1 cellular context compared by ENCODE assay signal in the genomic region with DNA sequence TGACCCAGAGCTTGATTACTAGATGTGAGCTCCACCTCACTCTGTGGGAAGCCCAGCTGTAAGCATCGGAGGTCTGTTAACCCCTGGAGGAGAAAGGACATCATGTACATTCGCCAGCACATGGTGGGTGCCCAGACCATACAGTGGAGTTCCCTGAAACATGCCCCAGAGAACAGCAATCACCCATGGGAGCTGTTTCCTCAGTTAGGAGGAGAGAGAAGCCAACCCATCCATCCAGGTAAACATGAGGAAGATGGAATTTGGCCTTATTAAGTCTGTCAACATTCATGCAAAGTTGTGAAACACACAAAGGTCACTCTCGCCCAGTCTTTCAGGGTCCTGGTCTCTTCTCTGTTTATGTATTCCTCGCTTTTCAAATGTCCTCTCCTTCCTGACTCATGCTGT.
A peak's percentile ranks its signal among the peaks of the same experiment; 100 is the strongest.
TF ChIP-seq lines count a peak whose summit lies in the region.

No MANE protein-coding gene starts in this region.

TF ChIP-seq in HepG2, 621 proteins besides CTCF, POLR2A, EP300 and RAD21 (continued from another document and continues in another):
- TF ChIP-seq ZNF205 (CRISPR knock-in tag; IDR thresholded peaks at IDR 0.05): peak; percentile 39; the same call in 1 of the 2 replicates
- TF ChIP-seq, protein P1, sequence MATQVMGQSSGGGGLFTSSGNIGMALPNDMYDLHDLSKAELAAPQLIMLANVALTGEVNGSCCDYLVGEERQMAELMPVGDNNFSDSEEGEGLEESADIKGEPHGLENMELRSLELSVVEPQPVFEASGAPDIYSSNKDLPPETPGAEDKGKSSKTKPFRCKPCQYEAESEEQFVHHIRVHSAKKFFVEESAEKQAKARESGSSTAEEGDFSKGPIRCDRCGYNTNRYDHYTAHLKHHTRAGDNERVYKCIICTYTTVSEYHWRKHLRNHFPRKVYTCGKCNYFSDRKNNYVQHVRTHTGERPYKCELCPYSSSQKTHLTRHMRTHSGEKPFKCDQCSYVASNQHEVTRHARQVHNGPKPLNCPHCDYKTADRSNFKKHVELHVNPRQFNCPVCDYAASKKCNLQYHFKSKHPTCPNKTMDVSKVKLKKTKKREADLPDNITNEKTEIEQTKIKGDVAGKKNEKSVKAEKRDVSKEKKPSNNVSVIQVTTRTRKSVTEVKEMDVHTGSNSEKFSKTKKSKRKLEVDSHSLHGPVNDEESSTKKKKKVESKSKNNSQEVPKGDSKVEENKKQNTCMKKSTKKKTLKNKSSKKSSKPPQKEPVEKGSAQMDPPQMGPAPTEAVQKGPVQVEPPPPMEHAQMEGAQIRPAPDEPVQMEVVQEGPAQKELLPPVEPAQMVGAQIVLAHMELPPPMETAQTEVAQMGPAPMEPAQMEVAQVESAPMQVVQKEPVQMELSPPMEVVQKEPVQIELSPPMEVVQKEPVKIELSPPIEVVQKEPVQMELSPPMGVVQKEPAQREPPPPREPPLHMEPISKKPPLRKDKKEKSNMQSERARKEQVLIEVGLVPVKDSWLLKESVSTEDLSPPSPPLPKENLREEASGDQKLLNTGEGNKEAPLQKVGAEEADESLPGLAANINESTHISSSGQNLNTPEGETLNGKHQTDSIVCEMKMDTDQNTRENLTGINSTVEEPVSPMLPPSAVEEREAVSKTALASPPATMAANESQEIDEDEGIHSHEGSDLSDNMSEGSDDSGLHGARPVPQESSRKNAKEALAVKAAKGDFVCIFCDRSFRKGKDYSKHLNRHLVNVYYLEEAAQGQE (IDR thresholded peaks at IDR 0.05; ENCODE audit: borderline replicate concordance in 1 of 2, low read depth in 1 of 2, low read length in 2 of 2): peak in 1 of 2 experiments; percentile 64; a peak in 1 of 4 replicates
- TF ChIP-seq ZC3H4 (CRISPR knock-in tag; IDR thresholded peaks at IDR 0.05; ENCODE audit: borderline replicate concordance): no peak
- TF ChIP-seq SRF (IDR thresholded peaks at IDR 0.05; ENCODE audit: low read depth, low read length): 0 out of 2 replicates have a peak, but pooled peaks have one; percentile 3
- TF ChIP-seq HOXA5 (CRISPR knock-in tag; IDR thresholded peaks at IDR 0.05): peak; percentile 80; the same call in 1 of the 2 replicates
- TF ChIP-seq ATF7 (IDR thresholded peaks at IDR 0.05): no peak
- no peak for TF ChIP-seq ATF7 (CRISPR knock-in tag; IDR thresholded peaks at IDR 0.05)
- TF ChIP-seq, protein P2, sequence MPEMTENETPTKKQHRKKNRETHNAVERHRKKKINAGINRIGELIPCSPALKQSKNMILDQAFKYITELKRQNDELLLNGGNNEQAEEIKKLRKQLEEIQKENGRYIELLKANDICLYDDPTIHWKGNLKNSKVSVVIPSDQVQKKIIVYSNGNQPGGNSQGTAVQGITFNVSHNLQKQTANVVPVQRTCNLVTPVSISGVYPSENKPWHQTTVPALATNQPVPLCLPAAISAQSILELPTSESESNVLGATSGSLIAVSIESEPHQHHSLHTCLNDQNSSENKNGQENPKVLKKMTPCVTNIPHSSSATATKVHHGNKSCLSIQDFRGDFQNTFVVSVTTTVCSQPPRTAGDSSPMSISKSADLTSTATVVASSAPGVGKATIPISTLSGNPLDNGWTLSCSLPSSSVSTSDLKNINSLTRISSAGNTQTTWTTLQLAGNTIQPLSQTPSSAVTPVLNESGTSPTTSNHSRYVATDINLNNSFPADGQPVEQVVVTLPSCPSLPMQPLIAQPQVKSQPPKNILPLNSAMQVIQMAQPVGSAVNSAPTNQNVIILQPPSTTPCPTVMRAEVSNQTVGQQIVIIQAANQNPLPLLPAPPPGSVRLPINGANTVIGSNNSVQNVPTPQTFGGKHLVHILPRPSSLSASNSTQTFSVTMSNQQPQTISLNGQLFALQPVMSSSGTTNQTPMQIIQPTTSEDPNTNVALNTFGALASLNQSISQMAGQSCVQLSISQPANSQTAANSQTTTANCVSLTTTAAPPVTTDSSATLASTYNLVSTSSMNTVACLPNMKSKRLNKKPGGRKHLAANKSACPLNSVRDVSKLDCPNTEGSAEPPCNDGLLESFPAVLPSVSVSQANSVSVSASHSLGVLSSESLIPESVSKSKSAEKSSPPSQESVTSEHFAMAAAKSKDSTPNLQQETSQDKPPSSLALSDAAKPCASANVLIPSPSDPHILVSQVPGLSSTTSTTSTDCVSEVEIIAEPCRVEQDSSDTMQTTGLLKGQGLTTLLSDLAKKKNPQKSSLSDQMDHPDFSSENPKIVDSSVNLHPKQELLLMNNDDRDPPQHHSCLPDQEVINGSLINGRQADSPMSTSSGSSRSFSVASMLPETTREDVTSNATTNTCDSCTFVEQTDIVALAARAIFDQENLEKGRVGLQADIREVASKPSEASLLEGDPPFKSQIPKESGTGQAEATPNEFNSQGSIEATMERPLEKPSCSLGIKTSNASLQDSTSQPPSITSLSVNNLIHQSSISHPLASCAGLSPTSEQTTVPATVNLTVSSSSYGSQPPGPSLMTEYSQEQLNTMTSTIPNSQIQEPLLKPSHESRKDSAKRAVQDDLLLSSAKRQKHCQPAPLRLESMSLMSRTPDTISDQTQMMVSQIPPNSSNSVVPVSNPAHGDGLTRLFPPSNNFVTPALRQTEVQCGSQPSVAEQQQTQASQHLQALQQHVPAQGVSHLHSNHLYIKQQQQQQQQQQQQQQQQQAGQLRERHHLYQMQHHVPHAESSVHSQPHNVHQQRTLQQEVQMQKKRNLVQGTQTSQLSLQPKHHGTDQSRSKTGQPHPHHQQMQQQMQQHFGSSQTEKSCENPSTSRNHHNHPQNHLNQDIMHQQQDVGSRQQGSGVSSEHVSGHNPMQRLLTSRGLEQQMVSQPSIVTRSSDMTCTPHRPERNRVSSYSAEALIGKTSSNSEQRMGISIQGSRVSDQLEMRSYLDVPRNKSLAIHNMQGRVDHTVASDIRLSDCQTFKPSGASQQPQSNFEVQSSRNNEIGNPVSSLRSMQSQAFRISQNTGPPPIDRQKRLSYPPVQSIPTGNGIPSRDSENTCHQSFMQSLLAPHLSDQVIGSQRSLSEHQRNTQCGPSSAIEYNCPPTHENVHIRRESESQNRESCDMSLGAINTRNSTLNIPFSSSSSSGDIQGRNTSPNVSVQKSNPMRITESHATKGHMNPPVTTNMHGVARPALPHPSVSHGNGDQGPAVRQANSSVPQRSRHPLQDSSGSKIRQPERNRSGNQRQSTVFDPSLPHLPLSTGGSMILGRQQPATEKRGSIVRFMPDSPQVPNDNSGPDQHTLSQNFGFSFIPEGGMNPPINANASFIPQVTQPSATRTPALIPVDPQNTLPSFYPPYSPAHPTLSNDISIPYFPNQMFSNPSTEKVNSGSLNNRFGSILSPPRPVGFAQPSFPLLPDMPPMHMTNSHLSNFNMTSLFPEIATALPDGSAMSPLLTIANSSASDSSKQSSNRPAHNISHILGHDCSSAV (CRISPR knock-in tag; IDR thresholded peaks at IDR 0.05; ENCODE audit: borderline replicate concordance): no peak
- TF ChIP-seq ZSCAN31 (CRISPR knock-in tag; IDR thresholded peaks at IDR 0.05; ENCODE audit: low read depth): peak; percentile 59; the same call in 1 of the 2 replicates
- TF ChIP-seq ZBTB7B (CRISPR knock-in tag; IDR thresholded peaks at IDR 0.05): peak; percentile 44; the same call in 1 of the 2 replicates
- peak; percentile 91 for TF ChIP-seq ZMYM4 (CRISPR knock-in tag; IDR thresholded peaks at IDR 0.05)
- TF ChIP-seq KLF16 (CRISPR knock-in tag; IDR thresholded peaks at IDR 0.05): 0 out of 4 replicates have a peak, but pooled peaks of 1 of the 2 experiments have one; percentile 29
- TF ChIP-seq, protein P3, sequence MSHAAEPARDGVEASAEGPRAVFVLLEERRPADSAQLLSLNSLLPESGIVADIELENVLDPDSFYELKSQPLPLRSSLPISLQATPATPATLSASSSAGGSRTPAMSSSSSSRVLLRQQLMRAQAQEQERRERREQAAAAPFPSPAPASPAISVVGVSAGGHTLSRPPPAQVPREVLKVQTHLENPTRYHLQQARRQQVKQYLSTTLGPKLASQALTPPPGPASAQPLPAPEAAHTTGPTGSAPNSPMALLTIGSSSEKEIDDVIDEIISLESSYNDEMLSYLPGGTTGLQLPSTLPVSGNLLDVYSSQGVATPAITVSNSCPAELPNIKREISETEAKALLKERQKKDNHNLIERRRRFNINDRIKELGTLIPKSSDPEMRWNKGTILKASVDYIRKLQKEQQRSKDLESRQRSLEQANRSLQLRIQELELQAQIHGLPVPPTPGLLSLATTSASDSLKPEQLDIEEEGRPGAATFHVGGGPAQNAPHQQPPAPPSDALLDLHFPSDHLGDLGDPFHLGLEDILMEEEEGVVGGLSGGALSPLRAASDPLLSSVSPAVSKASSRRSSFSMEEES (CRISPR knock-in tag; IDR thresholded peaks at IDR 0.05): peak; percentile 17; the same call in 1 of the 2 replicates
- TF ChIP-seq RBM39 (IDR thresholded peaks at IDR 0.05; ENCODE audit: low read depth, low read length, poor library complexity, severe bottlenecking): no peak
- TF ChIP-seq NFKBIZ (CRISPR knock-in tag; IDR thresholded peaks at IDR 0.05): peak; percentile 68; the same call in 1 of the 2 replicates
- peak; percentile 63; the same call in 1 of the 2 replicates for TF ChIP-seq KDM4B (CRISPR knock-in tag; IDR thresholded peaks at IDR 0.05)
- TF ChIP-seq CREB1 (IDR thresholded peaks at IDR 0.05): no peak
- 0 out of 2 replicates have a peak, but pooled peaks have one; percentile 28 for TF ChIP-seq CREB1 (CRISPR knock-in tag; IDR thresholded peaks at IDR 0.05)
- TF ChIP-seq BRCA1 (CRISPR knock-in tag; IDR thresholded peaks at IDR 0.05): 0 out of 2 replicates have a peak, but pooled peaks have one; percentile 66
- TF ChIP-seq SP4 (CRISPR knock-in tag; IDR thresholded peaks at IDR 0.05): peak; percentile 28; the same call in 1 of the 2 replicates
- TF ChIP-seq ZNF431 (CRISPR knock-in tag; IDR thresholded peaks at IDR 0.05; ENCODE audit: borderline replicate concordance, low read depth): no peak
- 0 out of 2 replicates have a peak, but pooled peaks have one; percentile 21 for TF ChIP-seq ZKSCAN1 (IDR thresholded peaks at IDR 0.05; ENCODE audit: low read length)
- peak; percentile 59 for TF ChIP-seq THAP11 (CRISPR knock-in tag; IDR thresholded peaks at IDR 0.05)
- peak; percentile 80 for TF ChIP-seq RARA (CRISPR knock-in tag; IDR thresholded peaks at IDR 0.05)
- no peak for TF ChIP-seq CAMTA2 (CRISPR knock-in tag; IDR thresholded peaks at IDR 0.05; ENCODE audit: borderline replicate concordance)
- TF ChIP-seq, protein P4, sequence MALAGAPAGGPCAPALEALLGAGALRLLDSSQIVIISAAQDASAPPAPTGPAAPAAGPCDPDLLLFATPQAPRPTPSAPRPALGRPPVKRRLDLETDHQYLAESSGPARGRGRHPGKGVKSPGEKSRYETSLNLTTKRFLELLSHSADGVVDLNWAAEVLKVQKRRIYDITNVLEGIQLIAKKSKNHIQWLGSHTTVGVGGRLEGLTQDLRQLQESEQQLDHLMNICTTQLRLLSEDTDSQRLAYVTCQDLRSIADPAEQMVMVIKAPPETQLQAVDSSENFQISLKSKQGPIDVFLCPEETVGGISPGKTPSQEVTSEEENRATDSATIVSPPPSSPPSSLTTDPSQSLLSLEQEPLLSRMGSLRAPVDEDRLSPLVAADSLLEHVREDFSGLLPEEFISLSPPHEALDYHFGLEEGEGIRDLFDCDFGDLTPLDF (CRISPR knock-in tag; IDR thresholded peaks at IDR 0.05): peak; percentile 34; the same call in 1 of the 2 replicates
- peak; percentile 92 for TF ChIP-seq HDAC2 (CRISPR knock-in tag; IDR thresholded peaks at IDR 0.05)
- 0 out of 2 replicates have a peak, but pooled peaks have one; percentile 61 for TF ChIP-seq CC2D1A (CRISPR knock-in tag; IDR thresholded peaks at IDR 0.05)
- TF ChIP-seq KAT8 (CRISPR knock-in tag; IDR thresholded peaks at IDR 0.05): peak; percentile 81
- TF ChIP-seq CEBPB (IDR thresholded peaks at IDR 0.05; ENCODE audit: borderline replicate concordance, low read depth, low read length): peak; percentile 95
- TF ChIP-seq, protein P5, sequence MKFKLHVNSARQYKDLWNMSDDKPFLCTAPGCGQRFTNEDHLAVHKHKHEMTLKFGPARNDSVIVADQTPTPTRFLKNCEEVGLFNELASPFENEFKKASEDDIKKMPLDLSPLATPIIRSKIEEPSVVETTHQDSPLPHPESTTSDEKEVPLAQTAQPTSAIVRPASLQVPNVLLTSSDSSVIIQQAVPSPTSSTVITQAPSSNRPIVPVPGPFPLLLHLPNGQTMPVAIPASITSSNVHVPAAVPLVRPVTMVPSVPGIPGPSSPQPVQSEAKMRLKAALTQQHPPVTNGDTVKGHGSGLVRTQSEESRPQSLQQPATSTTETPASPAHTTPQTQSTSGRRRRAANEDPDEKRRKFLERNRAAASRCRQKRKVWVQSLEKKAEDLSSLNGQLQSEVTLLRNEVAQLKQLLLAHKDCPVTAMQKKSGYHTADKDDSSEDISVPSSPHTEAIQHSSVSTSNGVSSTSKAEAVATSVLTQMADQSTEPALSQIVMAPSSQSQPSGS (CRISPR knock-in tag; IDR thresholded peaks at IDR 0.05): peak; percentile 93
- TF ChIP-seq ZNF891 (CRISPR knock-in tag; IDR thresholded peaks at IDR 0.05): no peak
- no peak for TF ChIP-seq FOXM1 (CRISPR knock-in tag; IDR thresholded peaks at IDR 0.05)
- TF ChIP-seq ZFP82 (CRISPR knock-in tag; IDR thresholded peaks at IDR 0.05; ENCODE audit: borderline replicate concordance): no peak
- TF ChIP-seq SAP130 (CRISPR knock-in tag; IDR thresholded peaks at IDR 0.05; ENCODE audit: low read depth): peak; percentile 68
- TF ChIP-seq SMARCC2 (IDR thresholded peaks at IDR 0.05): peak; percentile 78; the same call in 1 of the 2 replicates
- TF ChIP-seq ZFX (CRISPR knock-in tag; IDR thresholded peaks at IDR 0.05; ENCODE audit: low read depth): peak; percentile 12; the same call in 1 of the 2 replicates
- TF ChIP-seq, protein P6, sequence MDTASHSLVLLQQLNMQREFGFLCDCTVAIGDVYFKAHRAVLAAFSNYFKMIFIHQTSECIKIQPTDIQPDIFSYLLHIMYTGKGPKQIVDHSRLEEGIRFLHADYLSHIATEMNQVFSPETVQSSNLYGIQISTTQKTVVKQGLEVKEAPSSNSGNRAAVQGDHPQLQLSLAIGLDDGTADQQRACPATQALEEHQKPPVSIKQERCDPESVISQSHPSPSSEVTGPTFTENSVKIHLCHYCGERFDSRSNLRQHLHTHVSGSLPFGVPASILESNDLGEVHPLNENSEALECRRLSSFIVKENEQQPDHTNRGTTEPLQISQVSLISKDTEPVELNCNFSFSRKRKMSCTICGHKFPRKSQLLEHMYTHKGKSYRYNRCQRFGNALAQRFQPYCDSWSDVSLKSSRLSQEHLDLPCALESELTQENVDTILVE (CRISPR knock-in tag; IDR thresholded peaks at IDR 0.05): peak; percentile 66
- peak; percentile 81 for TF ChIP-seq ZNF629 (CRISPR knock-in tag; conservative IDR thresholded peaks at IDR 0.05)
- no peak; the same call in 1 of the 2 replicates for TF ChIP-seq TARDBP (CRISPR knock-in tag; IDR thresholded peaks at IDR 0.05)
- TF ChIP-seq JARID2 (CRISPR knock-in tag; IDR thresholded peaks at IDR 0.05; ENCODE audit: insufficient replicate concordance): no peak
- TF ChIP-seq SP5 (CRISPR knock-in tag; IDR thresholded peaks at IDR 0.05; ENCODE audit: borderline replicate concordance, low read depth): 0 out of 2 replicates have a peak, but pooled peaks have one; percentile 12
- peak; percentile 84 for TF ChIP-seq ESRRA (CRISPR knock-in tag; IDR thresholded peaks at IDR 0.05; ENCODE audit: low read depth)
